In the genomic region with DNA sequence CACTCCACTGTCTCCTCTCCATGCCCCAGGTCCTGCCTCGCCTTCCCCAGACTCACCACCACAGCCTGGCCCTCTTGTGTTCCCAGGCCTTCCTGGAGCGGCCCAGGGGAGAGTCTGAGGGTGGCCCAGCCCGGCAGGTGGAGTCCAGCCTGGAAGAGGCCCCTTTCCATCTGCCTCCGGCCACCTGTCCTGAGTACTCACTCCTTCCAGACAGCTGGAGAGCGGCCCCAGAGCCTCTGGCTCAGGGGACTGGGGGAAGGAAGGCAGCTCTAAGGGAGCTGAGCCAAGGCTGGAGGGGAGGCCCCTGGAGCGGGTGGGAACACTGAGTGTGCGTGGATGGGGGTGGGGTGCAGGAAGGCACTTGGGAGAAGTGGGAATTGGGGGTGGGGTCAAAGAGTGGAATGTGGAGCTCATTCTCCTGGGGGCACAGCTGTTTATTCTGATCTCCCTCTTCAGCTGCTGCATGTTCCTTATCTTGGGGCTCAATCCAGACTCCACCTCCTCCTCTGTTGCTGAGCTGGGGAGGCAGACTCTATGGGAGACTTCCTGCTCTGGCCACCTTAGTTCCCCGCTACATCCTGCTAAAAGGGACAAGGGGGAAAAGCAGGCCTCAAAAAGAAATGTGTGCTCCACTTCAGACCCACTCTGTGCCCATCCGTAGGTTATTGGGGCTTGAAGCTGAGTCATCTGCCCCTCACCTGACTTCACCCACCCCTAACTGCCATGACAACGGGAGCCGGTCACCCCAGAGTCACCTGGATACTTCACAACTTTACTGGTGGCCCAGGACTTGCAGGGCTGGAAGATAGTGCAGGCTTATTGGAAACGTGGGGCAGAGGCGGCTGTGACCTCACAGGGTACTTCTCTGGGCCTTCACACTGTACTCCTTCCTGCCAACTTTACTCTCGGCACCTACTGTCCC, we compare ENCODE assay signal across 8 cellular contexts. TPM values are rescaled to one million over a fixed set of nuclear protein-coding genes. Genes with fewer than 3 reads are reported as not detected.
DNase-seq lines count a peak whose midpoint lies in the region; ATAC-seq and TF ChIP-seq lines count a peak whose summit lies in the region.
"Had no signal": no experiment of that assay in that cellular context is flagged by ENCODE, and none has a peak within 500 bp of the region (broad histone marks: within the 10 kb centered on the region; RNA-seq: fewer than 3 reads in every experiment).

No MANE protein-coding gene starts in this region.

- POLR2A ChIA-PET in activated CD8-positive, alpha-beta T cell treated with anti-CD3 and anti-CD28 coated beads for 36 hours (lab: Charles Lee), result interaction anchor here (0.6 to 3.7 kb wide), 8 partner anchors 9 to 92 kb away, joined by 3 to 19 read pairs (median 4); no protein-coding TSS in a partner anchor

- no peaks in the 10 kb centered on the region for H3K9me3 ChIP-seq in iPS-15b (ENCODE audit: control insufficient read depth, insufficient read depth, low read length)
- H3K9me3 ChIP-seq: thoracic aorta had no signal

- H3K9ac ChIP-seq in iPS-15b (ENCODE audit: low read depth, low read length), result peak overlapping the region; percentile 5

- H3K27me3 Mint-ChIP-seq in activated CD8-positive, alpha-beta T cell treated with anti-CD3 and anti-CD28 coated beads for 36 hours, result no peaks in the 10 kb centered on the region
- H3K27me3 Mint-ChIP-seq in HFFc6 (ENCODE audit: insufficient read depth), result peaks cover 2% of the 10 kb centered on the region

- H3K4me3 ChIP-seq in iPS-15b (ENCODE audit: low read depth, low read length), result no peak overlapping the region
- H3K4me3 ChIP-seq: thoracic aorta had no signal

- in situ Hi-C loops in KBM-7 (cut with MboI; ENCODE audit: low pct_unique_long_range_greater_than_20kb, low sequenced_read_pairs), result loop anchor here (25.0 kb wide), 1 partner anchor 94 kb away; the partner anchor contains the start of gene CCND3

- peaks cover 26% of the 10 kb centered on the region for H3K36me3 Mint-ChIP-seq in activated CD8-positive, alpha-beta T cell treated with anti-CD3 and anti-CD28 coated beads for 36 hours (ENCODE audit: low read depth)
- no peaks in the 10 kb centered on the region for H3K36me3 Mint-ChIP-seq in HFFc6 (ENCODE audit: low read depth)

- no peaks in the 10 kb centered on the region for H3K36me3 ChIP-seq in iPS-15b (ENCODE audit: control insufficient read depth, insufficient read depth, low read length)
- H3K36me3 ChIP-seq: thoracic aorta had no signal

- intact Hi-C loops in activated CD8-positive, alpha-beta T cell treated with anti-CD3 and anti-CD28 coated beads for 36 hours (cut with micrococcal nuclease), result no loop called here

- H3K9me3 Mint-ChIP-seq in activated CD8-positive, alpha-beta T cell treated with anti-CD3 and anti-CD28 coated beads for 36 hours, result peaks cover 2% of the 10 kb centered on the region
- no peaks in the 10 kb centered on the region for H3K9me3 Mint-ChIP-seq in HFFc6

- CTCF ChIA-PET in activated CD8-positive, alpha-beta T cell treated with anti-CD3 and anti-CD28 coated beads for 36 hours (lab: Charles Lee), result interaction anchor here (0.7 to 3.1 kb wide), 4 partner anchors 11 to 110 kb away, joined by 3 to 12 read pairs (median 6); partner anchors contain the start of genes BYSL and MED20

- H3K4me3 Mint-ChIP-seq in activated CD8-positive, alpha-beta T cell treated with anti-CD3 and anti-CD28 coated beads for 36 hours, result peak overlapping the region; percentile 54
- no peak overlapping the region for H3K4me3 Mint-ChIP-seq in HFFc6

- peak; percentile 58 for ATAC-seq in activated CD8-positive, alpha-beta T cell treated with anti-CD3 and anti-CD28 coated beads for 36 hours
- no peak for ATAC-seq in HG03378 (IDR thresholded peaks at IDR 0.05; ENCODE audit: unreplicated experiment)

- DNase-seq in KBM-7 (peak; percentile 53), GM10266 (ENCODE audit: extremely low spot score) (no peak), HFFc6 (no peak)
- peak; percentile 87 for DNase-seq in activated CD8-positive, alpha-beta T cell treated with anti-CD3 and anti-CD28 coated beads for 36 hours
- peak; percentile 72 for DNase-seq in stimulated activated CD8-positive, alpha-beta memory T cell treated with anti-CD3 and anti-CD28 coated beads, Interleukin-4, amount 100 ng/mL, for 48 hours

- peaks cover 76% of the 10 kb centered on the region for H3K4me1 Mint-ChIP-seq in activated CD8-positive, alpha-beta T cell treated with anti-CD3 and anti-CD28 coated beads for 36 hours (ENCODE audit: low read depth)
- peaks cover 18% of the 10 kb centered on the region for H3K4me1 Mint-ChIP-seq in HFFc6 (ENCODE audit: low read depth)

- H3K4me1 ChIP-seq in iPS-15b (ENCODE audit: control insufficient read depth, insufficient read depth, low read length), result peaks cover 5% of the 10 kb centered on the region

- peak overlapping the region; percentile 98 for H3K27ac Mint-ChIP-seq in activated CD8-positive, alpha-beta T cell treated with anti-CD3 and anti-CD28 coated beads for 36 hours
- no peak overlapping the region for H3K27ac Mint-ChIP-seq in HFFc6

- H3K27me3 ChIP-seq in iPS-15b (ENCODE audit: control insufficient read depth, insufficient read depth, low read length), result no peaks in the 10 kb centered on the region

- no peak for TF ChIP-seq CTCF in activated CD8-positive, alpha-beta T cell treated with anti-CD3 and anti-CD28 coated beads for 36 hours (IDR thresholded peaks at IDR 0.05)
- TF ChIP-seq CTCF in GM10266 (IDR thresholded peaks at IDR 0.05; ENCODE audit: control insufficient read depth, insufficient read depth, low read depth, missing control alignments), result no peak
- TF ChIP-seq CTCF in HFFc6 (IDR thresholded peaks at IDR 0.05), result no peak

RNA-seq across cellular contexts. Expression of gene TAF8, which starts 19.5 kb away (rescaled TPM):
- 10 to 100 TPM; 40.0 to 42.3 TPM for total RNA-seq in activated CD8-positive, alpha-beta T cell treated with anti-CD3 and anti-CD28 coated beads for 36 hours
- total RNA-seq in HFFc6 (2021; fragmentation: NEBNext Ultra II Directional; extraction: Animal tissue kit (Norgen Biotek cat#: 25700)), result 10 to 100 TPM; 14.9 to 19.0 (median 16.0) TPM

Comparison
In these comparisons a context has a peak if more than half of its experiments do, and no peak if none do; other contexts are left out.
1. DNase-seq: peak in KBM-7 (single experiment), activated CD8-positive, alpha-beta T cell treated with anti-CD3 and anti-CD28 coated beads for 36 hours (single experiment) and stimulated activated CD8-positive, alpha-beta memory T cell treated with anti-CD3 and anti-CD28 coated beads, Interleukin-4, amount 100 ng/mL, for 48 hours (single experiment); none in GM10266 (single experiment) and HFFc6 (single experiment).